In genomic region chr7:106050002-106050742, GRCh38 we compare ENCODE assay signal across 10 cellular contexts.
A peak's percentile ranks its signal among the peaks of the same experiment; 100 is the strongest.
DNase-seq lines count a peak whose midpoint lies in the region; ATAC-seq and TF ChIP-seq lines count a peak whose summit lies in the region.
"Had no signal": no experiment of that assay in that cellular context is flagged by ENCODE, and none has a peak within 500 bp of the region (broad histone marks: within the 10 kb centered on the region; RNA-seq: fewer than 3 reads in every experiment).

No MANE protein-coding gene starts in this region.

- H3K4me3 Mint-ChIP-seq in stimulated activated naive B cell treated with anti-CD40 and anti-IgM and Interleukin-4, amounts not matched to agents 10 μg/mL and 1 μg/mL and 100 μg/mL, for 72 hours, result peak overlapping the region in 1 of 2 donors; percentile 23
- H3K4me3 Mint-ChIP-seq: central memory CD8-positive, alpha-beta T cell had no signal

- no peaks in the 10 kb centered on the region for H3K27me3 Mint-ChIP-seq in stimulated activated naive B cell treated with anti-CD40 and anti-IgM and Interleukin-4, amounts not matched to agents 10 μg/mL and 1 μg/mL and 100 μg/mL, for 72 hours

- no peaks in the 10 kb centered on the region for H3K36me3 Mint-ChIP-seq in stimulated activated naive B cell treated with anti-CD40 and anti-IgM and Interleukin-4, amounts not matched to agents 10 μg/mL and 1 μg/mL and 100 μg/mL, for 72 hours

- peak overlapping the region; percentile 94 for H3K27ac Mint-ChIP-seq in stimulated activated naive B cell treated with anti-CD40 and anti-IgM and Interleukin-4, amounts not matched to agents 10 μg/mL and 1 μg/mL and 100 μg/mL, for 72 hours

- CTCF ChIA-PET in RWPE1 (lab: Yijun Ruan, JAX), result interaction anchor here (0.5 to 2.0 kb wide), 7 partner anchors 8 to 240 kb away, joined by 3 to 22 read pairs (median 3); no protein-coding TSS in a partner anchor

- no peaks in the 10 kb centered on the region for H3K9me3 Mint-ChIP-seq in stimulated activated naive B cell treated with anti-CD40 and anti-IgM and Interleukin-4, amounts not matched to agents 10 μg/mL and 1 μg/mL and 100 μg/mL, for 72 hours
- H3K9me3 Mint-ChIP-seq: central memory CD8-positive, alpha-beta T cell had no signal

- intact Hi-C loops in left cardiac atrium (cut with DNase I), result no loop called here

- ATAC-seq in left cardiac atrium (peak; percentile 61 to 73), HG03342 (IDR thresholded peaks at IDR 0.05; ENCODE audit: unreplicated experiment) (no peak), GM18502 (IDR thresholded peaks at IDR 0.05; ENCODE audit: poor library complexity, unreplicated experiment) (no peak)
- ATAC-seq in stimulated activated naive B cell treated with anti-CD40 and anti-IgM and Interleukin-4, amounts not matched to agents 10 μg/mL and 1 μg/mL and 100 μg/mL, for 72 hours (replicated peaks), result peak in 1 of 2 donors; percentile 11

- TF ChIP-seq CTCF in RWPE1 (conservative IDR thresholded peaks at IDR 0.05; ENCODE audit: low read depth), result peak; percentile 69

- peak; percentile 66 for DNase-seq in H4 (ENCODE audit: low spot score)
- peak; percentile 61 for DNase-seq in RWPE1 (ENCODE audit: low spot score)
- no peak for DNase-seq in left cardiac atrium
- no peak for DNase-seq in stimulated activated naive B cell treated with anti-CD40 and anti-IgM and Interleukin-4, amounts not matched to agents 10 μg/mL and 1 μg/mL and 100 μg/mL, for 72 hours
- no peak for DNase-seq in 8988T

- peak overlapping the region; percentile 83 for H3K27ac ChIP-seq in RWPE1
- H3K27ac ChIP-seq: KMS-11, VCaP had no signal

- H3K4me1 Mint-ChIP-seq in stimulated activated naive B cell treated with anti-CD40 and anti-IgM and Interleukin-4, amounts not matched to agents 10 μg/mL and 1 μg/mL and 100 μg/mL, for 72 hours, result peaks cover 52 to 92% of the 10 kb centered on the region in 2 donors
- H3K4me1 Mint-ChIP-seq: central memory CD8-positive, alpha-beta T cell had no signal

- POLR2A ChIA-PET in RWPE1 (lab: Yijun Ruan, JAX; ENCODE audit: low non-redundant PET), result no interaction called here

Comparison
In these comparisons a context has a peak if more than half of its experiments do, and no peak if none do; other contexts are left out.
1. DNase-seq: peak in H4 (single experiment) and RWPE1 (single experiment); none in left cardiac atrium (single experiment), stimulated activated naive B cell treated with anti-CD40 and anti-IgM and Interleukin-4, amounts not matched to agents 10 μg/mL and 1 μg/mL and 100 μg/mL, for 72 hours (single experiment) and 8988T (single experiment).
2. ATAC-seq: peak in left cardiac atrium (2 of 2); none in HG03342 (single experiment) and GM18502 (single experiment).